In genomic region chr11:61908730-61909622, GRCh38 we compare ENCODE assay signal across 1 cellular context.
TF ChIP-seq lines count a peak whose summit lies in the region.

No MANE protein-coding gene starts in this region.

TF ChIP-seq in K562, 482 proteins besides CTCF, POLR2A, EP300 and RAD21 (continues in another document):
- peak; percentile 38; the same call in 1 of the 2 replicates for TF ChIP-seq POLR2G (IDR thresholded peaks at IDR 0.05; ENCODE audit: low read depth, low read length)
- no peak for TF ChIP-seq PYGO2 (tag; IDR thresholded peaks at IDR 0.05)
- TF ChIP-seq RBM17 (IDR thresholded peaks at IDR 0.05; ENCODE audit: borderline replicate concordance, low read depth, low read length): no peak
- TF ChIP-seq ZNF780A (CRISPR knock-in tag; IDR thresholded peaks at IDR 0.05): no peak
- 0 out of 2 replicates have a peak, but pooled peaks have one; percentile 6 for TF ChIP-seq KAT7 (CRISPR knock-in tag; IDR thresholded peaks at IDR 0.05; ENCODE audit: borderline replicate concordance)
- TF ChIP-seq ZNF79 (CRISPR knock-in tag; IDR thresholded peaks at IDR 0.05; ENCODE audit: low read depth): no peak
- TF ChIP-seq, protein P1, sequence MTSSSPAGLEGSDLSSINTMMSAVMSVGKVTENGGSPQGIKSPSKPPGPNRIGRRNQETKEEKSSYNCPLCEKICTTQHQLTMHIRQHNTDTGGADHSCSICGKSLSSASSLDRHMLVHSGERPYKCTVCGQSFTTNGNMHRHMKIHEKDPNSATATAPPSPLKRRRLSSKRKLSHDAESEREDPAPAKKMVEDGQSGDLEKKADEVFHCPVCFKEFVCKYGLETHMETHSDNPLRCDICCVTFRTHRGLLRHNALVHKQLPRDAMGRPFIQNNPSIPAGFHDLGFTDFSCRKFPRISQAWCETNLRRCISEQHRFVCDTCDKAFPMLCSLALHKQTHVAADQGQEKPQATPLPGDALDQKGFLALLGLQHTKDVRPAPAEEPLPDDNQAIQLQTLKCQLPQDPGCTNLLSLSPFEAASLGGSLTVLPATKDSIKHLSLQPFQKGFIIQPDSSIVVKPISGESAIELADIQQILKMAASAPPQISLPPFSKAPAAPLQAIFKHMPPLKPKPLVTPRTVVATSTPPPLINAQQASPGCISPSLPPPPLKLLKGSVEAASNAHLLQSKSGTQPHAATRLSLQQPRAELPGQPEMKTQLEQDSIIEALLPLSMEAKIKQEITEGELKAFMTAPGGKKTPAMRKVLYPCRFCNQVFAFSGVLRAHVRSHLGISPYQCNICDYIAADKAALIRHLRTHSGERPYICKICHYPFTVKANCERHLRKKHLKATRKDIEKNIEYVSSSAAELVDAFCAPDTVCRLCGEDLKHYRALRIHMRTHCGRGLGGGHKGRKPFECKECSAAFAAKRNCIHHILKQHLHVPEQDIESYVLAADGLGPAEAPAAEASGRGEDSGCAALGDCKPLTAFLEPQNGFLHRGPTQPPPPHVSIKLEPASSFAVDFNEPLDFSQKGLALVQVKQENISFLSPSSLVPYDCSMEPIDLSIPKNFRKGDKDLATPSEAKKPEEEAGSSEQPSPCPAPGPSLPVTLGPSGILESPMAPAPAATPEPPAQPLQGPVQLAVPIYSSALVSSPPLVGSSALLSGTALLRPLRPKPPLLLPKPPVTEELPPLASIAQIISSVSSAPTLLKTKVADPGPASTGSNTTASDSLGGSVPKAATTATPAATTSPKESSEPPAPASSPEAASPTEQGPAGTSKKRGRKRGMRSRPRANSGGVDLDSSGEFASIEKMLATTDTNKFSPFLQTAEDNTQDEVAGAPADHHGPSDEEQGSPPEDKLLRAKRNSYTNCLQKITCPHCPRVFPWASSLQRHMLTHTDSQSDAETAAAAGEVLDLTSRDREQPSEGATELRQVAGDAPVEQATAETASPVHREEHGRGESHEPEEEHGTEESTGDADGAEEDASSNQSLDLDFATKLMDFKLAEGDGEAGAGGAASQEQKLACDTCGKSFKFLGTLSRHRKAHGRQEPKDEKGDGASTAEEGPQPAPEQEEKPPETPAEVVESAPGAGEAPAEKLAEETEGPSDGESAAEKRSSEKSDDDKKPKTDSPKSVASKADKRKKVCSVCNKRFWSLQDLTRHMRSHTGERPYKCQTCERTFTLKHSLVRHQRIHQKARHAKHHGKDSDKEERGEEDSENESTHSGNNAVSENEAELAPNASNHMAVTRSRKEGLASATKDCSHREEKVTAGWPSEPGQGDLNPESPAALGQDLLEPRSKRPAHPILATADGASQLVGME (CRISPR knock-in tag; IDR thresholded peaks at IDR 0.05): no peak
- peak; percentile 81 for TF ChIP-seq ZNF316 (IDR thresholded peaks at IDR 0.05)
- TF ChIP-seq, protein P2, sequence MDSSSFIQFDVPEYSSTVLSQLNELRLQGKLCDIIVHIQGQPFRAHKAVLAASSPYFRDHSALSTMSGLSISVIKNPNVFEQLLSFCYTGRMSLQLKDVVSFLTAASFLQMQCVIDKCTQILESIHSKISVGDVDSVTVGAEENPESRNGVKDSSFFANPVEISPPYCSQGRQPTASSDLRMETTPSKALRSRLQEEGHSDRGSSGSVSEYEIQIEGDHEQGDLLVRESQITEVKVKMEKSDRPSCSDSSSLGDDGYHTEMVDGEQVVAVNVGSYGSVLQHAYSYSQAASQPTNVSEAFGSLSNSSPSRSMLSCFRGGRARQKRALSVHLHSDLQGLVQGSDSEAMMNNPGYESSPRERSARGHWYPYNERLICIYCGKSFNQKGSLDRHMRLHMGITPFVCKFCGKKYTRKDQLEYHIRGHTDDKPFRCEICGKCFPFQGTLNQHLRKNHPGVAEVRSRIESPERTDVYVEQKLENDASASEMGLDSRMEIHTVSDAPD (CRISPR knock-in tag; IDR thresholded peaks at IDR 0.05): no peak
- TF ChIP-seq, protein P3, sequence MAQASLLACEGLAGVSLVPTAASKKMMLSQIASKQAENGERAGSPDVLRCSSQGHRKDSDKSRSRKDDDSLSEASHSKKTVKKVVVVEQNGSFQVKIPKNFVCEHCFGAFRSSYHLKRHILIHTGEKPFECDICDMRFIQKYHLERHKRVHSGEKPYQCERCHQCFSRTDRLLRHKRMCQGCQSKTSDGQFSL (CRISPR knock-in tag; IDR thresholded peaks at IDR 0.05): no peak
- TF ChIP-seq, protein P3 (tag; IDR thresholded peaks at IDR 0.05): no peak
- no peak for TF ChIP-seq ZNF639 (CRISPR knock-in tag; conservative IDR thresholded peaks at IDR 0.05 in 1 of 2, IDR thresholded peaks at IDR 0.05 in 1 of 2)
- TF ChIP-seq, protein P4, sequence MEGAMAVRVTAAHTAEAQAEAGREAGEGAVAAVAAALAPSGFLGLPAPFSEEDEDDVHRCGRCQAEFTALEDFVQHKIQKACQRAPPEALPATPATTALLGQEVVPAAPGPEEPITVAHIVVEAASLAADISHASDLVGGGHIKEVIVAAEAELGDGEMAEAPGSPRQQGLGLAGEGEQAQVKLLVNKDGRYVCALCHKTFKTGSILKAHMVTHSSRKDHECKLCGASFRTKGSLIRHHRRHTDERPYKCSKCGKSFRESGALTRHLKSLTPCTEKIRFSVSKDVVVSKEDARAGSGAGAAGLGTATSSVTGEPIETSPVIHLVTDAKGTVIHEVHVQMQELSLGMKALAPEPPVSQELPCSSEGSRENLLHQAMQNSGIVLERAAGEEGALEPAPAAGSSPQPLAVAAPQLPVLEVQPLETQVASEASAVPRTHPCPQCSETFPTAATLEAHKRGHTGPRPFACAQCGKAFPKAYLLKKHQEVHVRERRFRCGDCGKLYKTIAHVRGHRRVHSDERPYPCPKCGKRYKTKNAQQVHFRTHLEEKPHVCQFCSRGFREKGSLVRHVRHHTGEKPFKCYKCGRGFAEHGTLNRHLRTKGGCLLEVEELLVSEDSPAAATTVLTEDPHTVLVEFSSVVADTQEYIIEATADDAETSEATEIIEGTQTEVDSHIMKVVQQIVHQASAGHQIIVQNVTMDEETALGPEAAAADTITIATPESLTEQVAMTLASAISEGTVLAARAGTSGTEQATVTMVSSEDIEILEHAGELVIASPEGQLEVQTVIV (CRISPR knock-in tag; IDR thresholded peaks at IDR 0.05; ENCODE audit: borderline replicate concordance): no peak
- TF ChIP-seq PRPF4 (IDR thresholded peaks at IDR 0.05; ENCODE audit: insufficient read depth, low read depth, low read length, poor library complexity, severe bottlenecking): no peak
- TF ChIP-seq ZNF449 (CRISPR knock-in tag; IDR thresholded peaks at IDR 0.05): no peak
- no peak for TF ChIP-seq XRCC4 (IDR thresholded peaks at IDR 0.05; ENCODE audit: extremely low read depth, insufficient read depth, insufficient read length)
- 0 out of 2 replicates have a peak, but pooled peaks have one; percentile 21 for TF ChIP-seq MAFK (IDR thresholded peaks at IDR 0.05; ENCODE audit: low read length)
- TF ChIP-seq RBFOX2 (IDR thresholded peaks at IDR 0.05; ENCODE audit: low read depth, low read length): 0 out of 2 replicates have a peak, but pooled peaks have one; percentile 20
- TF ChIP-seq ZNF561 (CRISPR knock-in tag; conservative IDR thresholded peaks at IDR 0.05): no peak
- no peak for TF ChIP-seq CHCHD3 (CRISPR knock-in tag; IDR thresholded peaks at IDR 0.05)
- TF ChIP-seq, protein P5, sequence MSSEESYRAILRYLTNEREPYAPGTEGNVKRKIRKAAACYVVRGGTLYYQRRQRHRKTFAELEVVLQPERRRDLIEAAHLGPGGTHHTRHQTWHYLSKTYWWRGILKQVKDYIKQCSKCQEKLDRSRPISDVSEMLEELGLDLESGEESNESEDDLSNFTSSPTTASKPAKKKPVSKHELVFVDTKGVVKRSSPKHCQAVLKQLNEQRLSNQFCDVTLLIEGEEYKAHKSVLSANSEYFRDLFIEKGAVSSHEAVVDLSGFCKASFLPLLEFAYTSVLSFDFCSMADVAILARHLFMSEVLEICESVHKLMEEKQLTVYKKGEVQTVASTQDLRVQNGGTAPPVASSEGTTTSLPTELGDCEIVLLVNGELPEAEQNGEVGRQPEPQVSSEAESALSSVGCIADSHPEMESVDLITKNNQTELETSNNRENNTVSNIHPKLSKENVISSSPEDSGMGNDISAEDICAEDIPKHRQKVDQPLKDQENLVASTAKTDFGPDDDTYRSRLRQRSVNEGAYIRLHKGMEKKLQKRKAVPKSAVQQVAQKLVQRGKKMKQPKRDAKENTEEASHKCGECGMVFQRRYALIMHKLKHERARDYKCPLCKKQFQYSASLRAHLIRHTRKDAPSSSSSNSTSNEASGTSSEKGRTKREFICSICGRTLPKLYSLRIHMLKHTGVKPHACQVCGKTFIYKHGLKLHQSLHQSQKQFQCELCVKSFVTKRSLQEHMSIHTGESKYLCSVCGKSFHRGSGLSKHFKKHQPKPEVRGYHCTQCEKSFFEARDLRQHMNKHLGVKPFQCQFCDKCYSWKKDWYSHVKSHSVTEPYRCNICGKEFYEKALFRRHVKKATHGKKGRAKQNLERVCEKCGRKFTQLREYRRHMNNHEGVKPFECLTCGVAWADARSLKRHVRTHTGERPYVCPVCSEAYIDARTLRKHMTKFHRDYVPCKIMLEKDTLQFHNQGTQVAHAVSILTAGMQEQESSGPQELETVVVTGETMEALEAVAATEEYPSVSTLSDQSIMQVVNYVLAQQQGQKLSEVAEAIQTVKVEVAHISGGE (CRISPR knock-in tag; IDR thresholded peaks at IDR 0.05): no peak
- TF ChIP-seq TBL1XR1 (IDR thresholded peaks at IDR 0.05; ENCODE audit: low read length in 2 of 2): no peak
- TF ChIP-seq CHD2 (IDR thresholded peaks at IDR 0.05; ENCODE audit: low read depth, low read length): 0 out of 2 replicates have a peak, but pooled peaks have one; percentile 26
- TF ChIP-seq, protein P6, sequence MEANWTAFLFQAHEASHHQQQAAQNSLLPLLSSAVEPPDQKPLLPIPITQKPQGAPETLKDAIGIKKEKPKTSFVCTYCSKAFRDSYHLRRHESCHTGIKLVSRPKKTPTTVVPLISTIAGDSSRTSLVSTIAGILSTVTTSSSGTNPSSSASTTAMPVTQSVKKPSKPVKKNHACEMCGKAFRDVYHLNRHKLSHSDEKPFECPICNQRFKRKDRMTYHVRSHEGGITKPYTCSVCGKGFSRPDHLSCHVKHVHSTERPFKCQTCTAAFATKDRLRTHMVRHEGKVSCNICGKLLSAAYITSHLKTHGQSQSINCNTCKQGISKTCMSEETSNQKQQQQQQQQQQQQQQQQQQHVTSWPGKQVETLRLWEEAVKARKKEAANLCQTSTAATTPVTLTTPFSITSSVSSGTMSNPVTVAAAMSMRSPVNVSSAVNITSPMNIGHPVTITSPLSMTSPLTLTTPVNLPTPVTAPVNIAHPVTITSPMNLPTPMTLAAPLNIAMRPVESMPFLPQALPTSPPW (CRISPR knock-in tag; IDR thresholded peaks at IDR 0.05): 0 out of 2 replicates have a peak, but pooled peaks have one; percentile 21
